ENCODE assay signal across 9 cellular contexts in the genomic region with DNA sequence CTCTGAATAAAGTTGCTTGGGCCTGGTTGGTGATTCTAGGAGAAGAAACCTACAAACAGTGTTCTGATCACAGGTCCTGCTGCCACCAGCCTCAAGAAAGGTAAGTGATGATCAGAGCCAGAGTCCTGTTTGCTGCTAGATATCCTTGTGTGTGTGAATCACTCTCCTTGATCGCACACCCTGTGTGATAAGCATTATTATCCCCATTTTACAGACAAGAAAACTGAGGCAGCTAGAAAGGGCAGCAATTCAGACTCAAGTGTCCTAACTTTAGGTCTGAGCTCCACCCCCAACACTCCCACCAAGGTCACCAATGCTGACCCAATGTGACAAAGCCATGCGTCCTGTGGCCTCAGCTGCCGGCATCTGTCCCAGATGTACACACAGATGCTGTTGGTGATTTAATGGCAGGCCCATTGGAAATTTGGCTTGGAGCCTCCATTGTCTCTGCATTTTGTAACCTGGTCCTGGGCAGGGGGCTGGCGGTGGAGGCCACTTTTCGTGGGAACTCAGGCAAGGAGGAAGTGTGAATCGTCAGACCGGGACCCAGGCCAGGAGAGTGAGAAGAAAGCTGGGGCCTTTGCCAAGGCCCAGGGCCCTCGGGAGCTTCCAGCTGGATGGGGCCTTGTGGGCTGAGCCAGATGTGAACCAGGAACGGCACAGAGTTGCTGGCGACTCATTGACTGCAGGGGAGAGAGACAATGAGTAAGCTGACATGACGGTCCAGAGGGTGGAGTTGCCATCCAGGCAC. TPM values are rescaled to one million over a fixed set of nuclear protein-coding genes. Genes with fewer than 3 reads are reported as not detected.
DNase-seq lines count a peak whose midpoint lies in the region; ATAC-seq and TF ChIP-seq lines count a peak whose summit lies in the region.
"Had no signal": no experiment of that assay in that cellular context is flagged by ENCODE, and none has a peak within 500 bp of the region (broad histone marks: within the 10 kb centered on the region; RNA-seq: fewer than 3 reads in every experiment).

No MANE protein-coding gene starts in this region.

- no peak overlapping the region for H3K4me3 ChIP-seq in SJCRH30
- no peak overlapping the region for H3K4me3 ChIP-seq in parathyroid adenoma (ENCODE audit: low read depth, low read length)

- no peak overlapping the region for H3K27ac ChIP-seq in SJCRH30
- no peak overlapping the region for H3K27ac ChIP-seq in foreskin keratinocyte
- H3K27ac ChIP-seq in parathyroid adenoma, result peak overlapping the region; percentile 7

- ATAC-seq in foreskin keratinocyte (peak; percentile 93), GM19395 (IDR thresholded peaks at IDR 0.05; ENCODE audit: unreplicated experiment) (no peak)

- H3K79me2 ChIP-seq in parathyroid adenoma, result no peaks in the 10 kb centered on the region

- no peak overlapping the region for H2AFZ ChIP-seq in parathyroid adenoma

- no peak overlapping the region for H3K9ac ChIP-seq in parathyroid adenoma

- peaks cover 2% of the 10 kb centered on the region; the same call in 1 of the 2 replicates for H3K4me1 ChIP-seq in SJCRH30
- H3K4me1 ChIP-seq in foreskin keratinocyte, result no peaks in the 10 kb centered on the region
- H3K4me1 ChIP-seq in parathyroid adenoma, result no peaks in the 10 kb centered on the region

- no peak overlapping the region for H3K4me2 ChIP-seq in parathyroid adenoma (ENCODE audit: low read length)

- H3K36me3 ChIP-seq in SJCRH30 (no peaks in the 10 kb centered on the region), parathyroid adenoma (ENCODE audit: control insufficient read depth, insufficient read depth, low read length) (no peaks in the 10 kb centered on the region)

- TF ChIP-seq CTCF in foreskin keratinocyte (conservative IDR thresholded peaks at IDR 0.05) (no peak), parathyroid adenoma (IDR thresholded peaks at IDR 0.05) (no peak), GM10266 (IDR thresholded peaks at IDR 0.05; ENCODE audit: control insufficient read depth, insufficient read depth, low read depth, missing control alignments) (no peak)

- DNase-seq in CD1c-positive myeloid dendritic cell (ENCODE audit: extremely low spot score) (peak; percentile 16), SJCRH30 (peak; percentile 27 to 51), foreskin keratinocyte (peak; percentile 75 to 81), GM10266 (ENCODE audit: extremely low spot score) (no peak), COR-L47 (lab: John Stamatoyannopoulos, UW) (no peak), NCI-H526 treated with DMSO at 0.1 percent for 48 hours (lab: John Stamatoyannopoulos, UW) (no peak)
- DNase-seq: MM.1S had no signal

- H3K9me3 ChIP-seq in SJCRH30 (replicated peaks) (no peaks in the 10 kb centered on the region), parathyroid adenoma (ENCODE audit: control insufficient read depth, low read length) (no peaks in the 10 kb centered on the region)

- H3K27me3 ChIP-seq in SJCRH30 (no peaks in the 10 kb centered on the region; the same call in 1 of the 2 replicates), foreskin keratinocyte (peaks cover 12% of the 10 kb centered on the region), parathyroid adenoma (ENCODE audit: control insufficient read depth, insufficient read depth, low read length) (no peaks in the 10 kb centered on the region)

RNA-seq across cellular contexts. Expression of a gene that starts 29.8 kb away (rescaled TPM):
- not detected in 2 replicates for total RNA-seq in SJCRH30 (2014; rRNA removed; shearing (Covaris generic))
- total RNA-seq in foreskin keratinocyte, result not detected in 2 replicates
- not detected in 2 replicates for polyA plus RNA-seq in foreskin keratinocyte

Comparison
In these comparisons a context has a peak if more than half of its experiments do, and no peak if none do; other contexts are left out.
1. DNase-seq: peak in CD1c-positive myeloid dendritic cell (single experiment), SJCRH30 (2 of 2) and foreskin keratinocyte (2 of 2); none in GM10266 (single experiment), COR-L47 (single experiment) and NCI-H526 treated with DMSO at 0.1 percent for 48 hours (single experiment).